ENCODE assay signal across 8 cellular contexts in the genomic region with DNA sequence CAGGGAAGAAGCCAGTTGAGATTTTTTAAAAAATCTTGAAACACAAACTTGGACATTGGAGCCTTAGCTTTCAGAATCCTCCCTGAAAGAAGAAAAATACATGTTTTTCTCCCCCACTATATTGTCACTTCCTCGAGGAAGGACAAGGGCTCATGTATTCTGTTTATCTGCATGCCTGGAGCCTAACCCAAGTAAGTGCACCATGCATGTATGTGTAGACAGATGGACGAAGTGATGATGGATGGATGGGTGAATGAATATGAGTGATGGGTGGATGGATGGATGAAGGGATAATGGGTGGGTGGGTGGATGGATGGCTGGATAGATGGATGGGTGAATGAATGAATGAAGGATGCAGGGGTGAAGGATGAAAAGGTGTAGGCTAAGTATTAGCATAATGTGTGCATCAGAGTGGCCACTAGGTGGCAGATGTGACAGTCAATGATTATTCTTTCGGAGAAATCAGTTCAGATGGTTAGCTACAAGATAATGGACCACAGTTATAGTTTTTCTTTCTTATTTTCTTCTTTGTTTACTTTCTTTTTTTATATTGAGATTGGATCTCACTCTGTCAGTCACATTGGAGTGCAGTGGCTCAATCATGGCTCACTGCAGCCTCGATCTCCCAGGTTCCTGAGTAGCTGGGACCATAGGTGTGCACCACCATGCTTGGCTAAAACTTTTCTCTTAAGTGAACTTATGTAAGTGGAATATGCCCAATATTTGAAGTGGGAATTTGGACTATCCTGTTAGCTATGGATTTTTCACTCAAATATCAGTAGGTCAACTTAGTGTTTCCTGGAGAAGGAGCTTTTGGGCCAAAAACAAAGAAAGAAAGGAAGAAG. TPM values are rescaled to one million over a fixed set of nuclear protein-coding genes. Genes with fewer than 3 reads are reported as not detected.
DNase-seq lines count a peak whose midpoint lies in the region; ATAC-seq, FAIRE-seq and TF ChIP-seq lines count a peak whose summit lies in the region.

No MANE protein-coding gene starts in this region.

- no peaks in the 10 kb centered on the region for H3K27me3 ChIP-seq in bronchial epithelial cell (ENCODE audit: control insufficient read depth, insufficient read depth, low read length)
- no peaks in the 10 kb centered on the region for H3K27me3 ChIP-seq in liver (ENCODE audit: control insufficient read depth in 4 of 4, insufficient read depth in 4 of 4, low read length in 3 of 4)
- H3K27me3 ChIP-seq in thoracic aorta (replicated peaks; ENCODE audit: insufficient read depth) = no peaks in the 10 kb centered on the region

- H3K36me3 ChIP-seq in bronchial epithelial cell (ENCODE audit: control insufficient read depth, insufficient read depth, low read length) (no peaks in the 10 kb centered on the region), liver (ENCODE audit: control insufficient read depth in 4 of 4, insufficient read depth in 3 of 4, low read depth in 1 of 4, low read length in 3 of 4) (no peaks in the 10 kb centered on the region), thoracic aorta (no peaks in the 10 kb centered on the region)

- no peak overlapping the region for H3K27ac ChIP-seq in liver (ENCODE audit: low read depth in 1 of 2, low read length in 2 of 2)
- no peak overlapping the region for H3K27ac ChIP-seq in thoracic aorta

- whole genome bisulfite sequencing in liver = 31% methylated on average over 4 of the region's 4 CpGs

- peak; percentile 69 for TF ChIP-seq CTCF in bronchial epithelial cell (IDR thresholded peaks at IDR 0.05; ENCODE audit: insufficient read depth, low read length, severe bottlenecking)
- TF ChIP-seq CTCF in liver (IDR thresholded peaks at IDR 0.05; ENCODE audit: low read depth, low read length, missing input control) = peak; percentile 76
- TF ChIP-seq CTCF in thoracic aorta (IDR thresholded peaks at IDR 0.05) = peak; percentile 71

- H3K9ac ChIP-seq in liver (ENCODE audit: low read depth in 1 of 2, low read length in 2 of 2) = no peak overlapping the region

- TF ChIP-seq RAD21 in liver (IDR thresholded peaks at IDR 0.05) = peak; percentile 71 to 78

- FAIRE-seq in bronchial epithelial cell (lab: Jason Lieb, UNC) = no peak

- no peaks in the 10 kb centered on the region for H3K9me3 ChIP-seq in liver (ENCODE audit: control insufficient read depth in 4 of 4, low read length in 3 of 4)
- H3K9me3 ChIP-seq in thoracic aorta = peaks cover 10% of the 10 kb centered on the region

- H3K4me1 ChIP-seq in liver (ENCODE audit: control insufficient read depth in 4 of 4, insufficient read depth in 4 of 4, low read length in 3 of 4) (no peaks in the 10 kb centered on the region), thoracic aorta (ENCODE audit: control insufficient read depth in 1 of 2, low read depth in 2 of 2) (no peaks in the 10 kb centered on the region)

- DNase-seq in NCI-H510A treated with DMSO at 0.1 percent for 48 hours (lab: John Stamatoyannopoulos, UW) (peak; percentile 54), NCI-H510A (lab: John Stamatoyannopoulos, UW) (no peak), HK-2 (ENCODE audit: unreplicated experiment) (peak; percentile 11), SK-N-DZ (ENCODE audit: low spot score) (peak; percentile 28), bronchial epithelial cell (ENCODE audit: low read depth) (peak; percentile 34), thoracic aorta (ENCODE audit: low spot score) (no peak)

- H3K4me3 ChIP-seq in bronchial epithelial cell (ENCODE audit: low read depth, low read length) = no peak overlapping the region
- no peak overlapping the region for H3K4me3 ChIP-seq in liver (ENCODE audit: low read depth in 1 of 3, low read length in 3 of 3)
- no peak overlapping the region for H3K4me3 ChIP-seq in thoracic aorta

- ATAC-seq in GM21515 (IDR thresholded peaks at IDR 0.05; ENCODE audit: unreplicated experiment) (peak; percentile 97), thoracic aorta (ENCODE audit: insufficient number of reproducible peaks, low FRiP score, low read depth) (no peak)

TF ChIP-seq in liver, 16 proteins besides CTCF, POLR2A, EP300 and RAD21:
- TF ChIP-seq, protein P1, sequence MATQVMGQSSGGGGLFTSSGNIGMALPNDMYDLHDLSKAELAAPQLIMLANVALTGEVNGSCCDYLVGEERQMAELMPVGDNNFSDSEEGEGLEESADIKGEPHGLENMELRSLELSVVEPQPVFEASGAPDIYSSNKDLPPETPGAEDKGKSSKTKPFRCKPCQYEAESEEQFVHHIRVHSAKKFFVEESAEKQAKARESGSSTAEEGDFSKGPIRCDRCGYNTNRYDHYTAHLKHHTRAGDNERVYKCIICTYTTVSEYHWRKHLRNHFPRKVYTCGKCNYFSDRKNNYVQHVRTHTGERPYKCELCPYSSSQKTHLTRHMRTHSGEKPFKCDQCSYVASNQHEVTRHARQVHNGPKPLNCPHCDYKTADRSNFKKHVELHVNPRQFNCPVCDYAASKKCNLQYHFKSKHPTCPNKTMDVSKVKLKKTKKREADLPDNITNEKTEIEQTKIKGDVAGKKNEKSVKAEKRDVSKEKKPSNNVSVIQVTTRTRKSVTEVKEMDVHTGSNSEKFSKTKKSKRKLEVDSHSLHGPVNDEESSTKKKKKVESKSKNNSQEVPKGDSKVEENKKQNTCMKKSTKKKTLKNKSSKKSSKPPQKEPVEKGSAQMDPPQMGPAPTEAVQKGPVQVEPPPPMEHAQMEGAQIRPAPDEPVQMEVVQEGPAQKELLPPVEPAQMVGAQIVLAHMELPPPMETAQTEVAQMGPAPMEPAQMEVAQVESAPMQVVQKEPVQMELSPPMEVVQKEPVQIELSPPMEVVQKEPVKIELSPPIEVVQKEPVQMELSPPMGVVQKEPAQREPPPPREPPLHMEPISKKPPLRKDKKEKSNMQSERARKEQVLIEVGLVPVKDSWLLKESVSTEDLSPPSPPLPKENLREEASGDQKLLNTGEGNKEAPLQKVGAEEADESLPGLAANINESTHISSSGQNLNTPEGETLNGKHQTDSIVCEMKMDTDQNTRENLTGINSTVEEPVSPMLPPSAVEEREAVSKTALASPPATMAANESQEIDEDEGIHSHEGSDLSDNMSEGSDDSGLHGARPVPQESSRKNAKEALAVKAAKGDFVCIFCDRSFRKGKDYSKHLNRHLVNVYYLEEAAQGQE (IDR thresholded peaks at IDR 0.05) = no peak
- TF ChIP-seq, protein P2, sequence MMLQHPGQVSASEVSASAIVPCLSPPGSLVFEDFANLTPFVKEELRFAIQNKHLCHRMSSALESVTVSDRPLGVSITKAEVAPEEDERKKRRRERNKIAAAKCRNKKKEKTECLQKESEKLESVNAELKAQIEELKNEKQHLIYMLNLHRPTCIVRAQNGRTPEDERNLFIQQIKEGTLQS (IDR thresholded peaks at IDR 0.05) = no peak
- TF ChIP-seq FOXA2 (IDR thresholded peaks at IDR 0.05) (no peak), HNF4G (IDR thresholded peaks at IDR 0.05) (no peak), GABPA (IDR thresholded peaks at IDR 0.05 in 1 of 2, conservative IDR thresholded peaks at IDR 0.05 in 1 of 2) (no peak), JUND (IDR thresholded peaks at IDR 0.05) (no peak)
- TF ChIP-seq, protein P3, sequence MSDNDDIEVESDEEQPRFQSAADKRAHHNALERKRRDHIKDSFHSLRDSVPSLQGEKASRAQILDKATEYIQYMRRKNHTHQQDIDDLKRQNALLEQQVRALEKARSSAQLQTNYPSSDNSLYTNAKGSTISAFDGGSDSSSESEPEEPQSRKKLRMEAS (IDR thresholded peaks at IDR 0.05) = no peak

RNA-seq across cellular contexts. Expression of a gene that starts 18.5 kb away (rescaled TPM):
- 10.3 and 23.6 TPM in 2 replicates for polyA plus RNA-seq in SK-N-DZ (2014; cell fraction: cytosol; rRNA removed)
- polyA plus RNA-seq in SK-N-DZ (2014; cell fraction: nucleus; rRNA removed) = 63.1 and 93.1 TPM in 2 replicates
- total RNA-seq in bronchial epithelial cell = 21.3 and 23.7 TPM in 2 replicates
- total RNA-seq in liver = 10 to 100 TPM; 10.7 to 14.2 TPM
- 1 to 10 TPM; 4.0 to 6.3 TPM for polyA plus RNA-seq in liver
- 10 to 100 TPM; 11.0 to 21.7 TPM for total RNA-seq in thoracic aorta

RNA-seq across cellular contexts. Expression of a gene that starts 55.9 kb away (rescaled TPM):
- polyA plus RNA-seq in SK-N-DZ (2014; cell fraction: cytosol; rRNA removed) = 10.8 and 11.4 TPM in 2 replicates
- 12.1 and 15.7 TPM in 2 replicates for polyA plus RNA-seq in SK-N-DZ (2014; cell fraction: nucleus; rRNA removed)
- total RNA-seq in bronchial epithelial cell (10.5 and 20.4 TPM in 2 replicates), liver (10 to 100 TPM; 11.3 to 16.6 TPM), thoracic aorta (10 to 100 TPM; 25.0 to 25.3 TPM)
- 10 to 100 TPM; 14.7 to 18.5 TPM for polyA plus RNA-seq in liver

Comparison
In these comparisons a context has a peak if more than half of its experiments do, and no peak if none do; other contexts are left out.
1. DNase-seq: peak in NCI-H510A treated with DMSO at 0.1 percent for 48 hours (single experiment), HK-2 (single experiment), SK-N-DZ (single experiment) and bronchial epithelial cell (single experiment); none in NCI-H510A (single experiment) and thoracic aorta (single experiment).
2. Peak in every context shown above with its lines, with median percentiles within 50 percentile points of each other: CTCF ChIP-seq.